Comparison of ENCODE assay signal across 8 cellular contexts in genomic region chr12:3752741-3753486, GRCh38. TPM values are rescaled to one million over a fixed set of nuclear protein-coding genes. Genes with fewer than 3 reads are reported as not detected.
A peak's percentile ranks its signal among the peaks of the same experiment; 100 is the strongest.
DNase-seq lines count a peak whose midpoint lies in the region; ATAC-seq and TF ChIP-seq lines count a peak whose summit lies in the region.

CRACR2A (minus strand) TSS chr12:3753109; CDS start chr12:3696999, 56,110 bp downstream.

- H3K4ac ChIP-seq in H9 (ENCODE audit: low read depth, low read length) (no peak within 1 kb of the TSS), mesendoderm (ENCODE audit: low read depth, low read length) (no peak within 1 kb of the TSS)

- H4K20me1 ChIP-seq in H9 (ENCODE audit: control insufficient read depth, insufficient read depth, insufficient read length) (no peaks in the 10 kb centered on the region), MM.1S (ENCODE audit: insufficient read depth, low read length) (no peaks in the 10 kb centered on the region)

- H4K8ac ChIP-seq in H9 (replicated peaks; ENCODE audit: insufficient read length, low read depth, low read length), result no peak within 1 kb of the TSS
- H4K8ac ChIP-seq in mesendoderm (ENCODE audit: low read depth, low read length), result no peak within 1 kb of the TSS

- peaks cover 6 to 13% of the 10 kb centered on the region in 2 experiments; a peak in 3 of 4 replicates for H3K4me1 Mint-ChIP-seq in H9

- H3K9me3 Mint-ChIP-seq in H9, result peaks cover 1 to 3% of the 10 kb centered on the region in 2 experiments; a peak in 2 of 5 replicates

- H3K27ac ChIP-seq in H9 (ENCODE audit: insufficient read length, low read depth, low read length) (no peak within 1 kb of the TSS), MM.1S (ENCODE audit: low read length) (peak within 1 kb of the TSS; percentile 63), mesendoderm (ENCODE audit: low read depth, low read length) (no peak within 1 kb of the TSS)

- H3K9me2 ChIP-seq in MM.1S (replicated peaks; ENCODE audit: insufficient read depth, low read length), result no peaks in the 10 kb centered on the region

- peaks cover 4% of the 10 kb centered on the region; the same call in 1 of the 2 replicates for H3F3A ChIP-seq in MM.1S (ENCODE audit: insufficient read depth, low read length)

- no peaks in the 10 kb centered on the region for H3K4me1 ChIP-seq in H9 (ENCODE audit: insufficient read depth, low read length)
- peaks cover 12% of the 10 kb centered on the region; the same call in 1 of the 2 replicates for H3K4me1 ChIP-seq in MM.1S (ENCODE audit: low read length)
- H3K4me1 ChIP-seq in mesendoderm (ENCODE audit: control insufficient read depth, low read depth, low read length), result no peaks in the 10 kb centered on the region

- peak within 1 kb of the TSS; percentile 55 to 72; a peak in 4 of 5 replicates for H3K4me3 Mint-ChIP-seq in H9

- H3K9me3 ChIP-seq in H9 (ENCODE audit: control insufficient read depth, low read depth, low read length) (no peaks in the 10 kb centered on the region), MM.1S (replicated peaks; ENCODE audit: insufficient read depth, low read length) (no peaks in the 10 kb centered on the region)

- H3K79me1 ChIP-seq in H9 (ENCODE audit: insufficient read depth, low read depth, low read length, poor library complexity, severe bottlenecking) (no peaks in the 10 kb centered on the region), mesendoderm (ENCODE audit: low read length) (no peaks in the 10 kb centered on the region)

- H3K27me3 Mint-ChIP-seq in H9 (ENCODE audit: low read depth), result peaks cover 46% of the 10 kb centered on the region

- DNase-seq in H9, result peak; percentile 90
- peak; percentile 86 for DNase-seq in MM.1S
- DNase-seq in dermis blood vessel endothelial cell, result peak; percentile 83
- DNase-seq in mesendoderm, result peak; percentile 89
- peak; percentile 70 to 74 for DNase-seq in stimulated activated CD8-positive, alpha-beta memory T cell treated with anti-CD3 and anti-CD28 coated beads, Interleukin-2, amount 100 ng/mL, for 1 hour (ENCODE audit: low read depth in 2 of 2)
- DNase-seq in HuH-7 (ENCODE audit: low spot score), result no peak

- H3K14ac ChIP-seq in H9 (ENCODE audit: insufficient read depth, low read length), result no peak within 1 kb of the TSS

- H3T11ph ChIP-seq in H9 (ENCODE audit: low read length), result no peak within 1 kb of the TSS

- H3K36me3 Mint-ChIP-seq in H9 (ENCODE audit: insufficient read depth in 1 of 3, low read depth in 3 of 3), result no peaks in the 10 kb centered on the region; a peak in 1 of 7 replicates

- H3K56ac ChIP-seq in H9 (ENCODE audit: insufficient read length, low read depth, low read length) (no peak within 1 kb of the TSS), mesendoderm (ENCODE audit: low read length) (peak within 1 kb of the TSS; percentile 80)

- no peak within 1 kb of the TSS for H2AK5ac ChIP-seq in H9 (ENCODE audit: insufficient read length, low read length)
- H2AK5ac ChIP-seq in mesendoderm (ENCODE audit: low read length), result no peak within 1 kb of the TSS

- H3K9ac ChIP-seq in H9 (ENCODE audit: extremely low read depth, insufficient read length, low read length) (no peak within 1 kb of the TSS), MM.1S (ENCODE audit: low read length) (peak within 1 kb of the TSS; percentile 71), mesendoderm (ENCODE audit: low read length) (peak within 1 kb of the TSS; percentile 50)

- no peak within 1 kb of the TSS for H2BK120ac ChIP-seq in H9 (ENCODE audit: low read depth, low read length, poor library complexity, severe bottlenecking)
- no peak within 1 kb of the TSS for H2BK120ac ChIP-seq in mesendoderm (ENCODE audit: low read depth, low read length)

- H4K5ac ChIP-seq in H9 (ENCODE audit: insufficient read length, low read depth, low read length), result no peak within 1 kb of the TSS
- no peak within 1 kb of the TSS for H4K5ac ChIP-seq in mesendoderm (ENCODE audit: low read length)

- peak; percentile 72 for TF ChIP-seq POLR2A in GM10847 (IDR thresholded peaks at IDR 0.05; ENCODE audit: extremely low read depth, insufficient read length)

- no peak within 1 kb of the TSS for H4K91ac ChIP-seq in H9 (ENCODE audit: insufficient read length, low read depth, low read length)

- H2BK20ac ChIP-seq in H9 (ENCODE audit: low read depth, low read length, poor library complexity, severe bottlenecking), result no peak within 1 kb of the TSS

- H2BK12ac ChIP-seq in H9 (ENCODE audit: insufficient read length, low read depth, low read length), result no peak within 1 kb of the TSS

- ATAC-seq in activated CD4-positive, CD25-positive, alpha-beta regulatory T cell treated with anti-CD3 and anti-CD28 coated beads, Interleukin-2, amount 50 U/mL, for 24 hours, result peak; percentile 88

- H2BK5ac ChIP-seq in H9 (ENCODE audit: insufficient read length, low read length) (no peak within 1 kb of the TSS), mesendoderm (ENCODE audit: low read length) (no peak within 1 kb of the TSS)

- WGBS in H9 (ENCODE audit: extremely low coverage, insufficient read length, low lambda C conversion rate), result no CpG with 5 or more reads among the region's 62 CpGs
- no CpG with 5 or more reads among the region's 62 CpGs for WGBS in mesendoderm (ENCODE audit: extremely low coverage, insufficient coverage, low lambda C conversion rate)

- H3K79me2 ChIP-seq in H9 (ENCODE audit: insufficient read depth, low read length) (no peaks in the 10 kb centered on the region), MM.1S (ENCODE audit: low read length) (peaks cover 38% of the 10 kb centered on the region), mesendoderm (ENCODE audit: control insufficient read depth, insufficient read depth, low read length) (no peaks in the 10 kb centered on the region)

- no peaks in the 10 kb centered on the region; the same call in 1 of the 2 replicates for H3K27me3 ChIP-seq in H9 (ENCODE audit: insufficient read depth, low read length)
- no peaks in the 10 kb centered on the region for H3K27me3 ChIP-seq in MM.1S (replicated peaks; ENCODE audit: insufficient read depth, low read length)
- H3K27me3 ChIP-seq in mesendoderm (ENCODE audit: insufficient read depth, low read length, poor library complexity), result no peaks in the 10 kb centered on the region

- TF ChIP-seq CTCF in H9 (conservative IDR thresholded peaks at IDR 0.05) (peak; percentile 86), MM.1S (IDR thresholded peaks at IDR 0.05; ENCODE audit: low read length) (peak; percentile 73)

- peak within 1 kb of the TSS; percentile 71 for H3K4me3 ChIP-seq in MM.1S (ENCODE audit: low read length)
- no peak within 1 kb of the TSS for H3K4me3 ChIP-seq in mesendoderm (ENCODE audit: low read length)

- peak within 1 kb of the TSS; percentile 24 for H3K4me2 ChIP-seq in H9 (ENCODE audit: insufficient read depth, insufficient read length, low read length)
- peak within 1 kb of the TSS; percentile 80 for H3K4me2 ChIP-seq in MM.1S (ENCODE audit: low read depth, low read length)
- peak within 1 kb of the TSS; percentile 38 for H3K4me2 ChIP-seq in mesendoderm (ENCODE audit: low read length)

- H3K27ac Mint-ChIP-seq in H9, result peak within 1 kb of the TSS in 1 of 3 experiments; percentile 56; a peak in 2 of 7 replicates

- H3K23ac ChIP-seq in H9 (ENCODE audit: insufficient read length, low read depth, low read length), result no peak within 1 kb of the TSS
- no peak within 1 kb of the TSS for H3K23ac ChIP-seq in mesendoderm (ENCODE audit: low read length)

- H3K36me3 ChIP-seq in MM.1S (replicated peaks; ENCODE audit: insufficient read depth, low read length) (no peaks in the 10 kb centered on the region), mesendoderm (ENCODE audit: control insufficient read depth, insufficient read depth, low read length) (no peaks in the 10 kb centered on the region)

- H2BK15ac ChIP-seq in H9 (ENCODE audit: low read depth, low read length) (no peak within 1 kb of the TSS), mesendoderm (replicated peaks; ENCODE audit: low read depth) (no peak within 1 kb of the TSS)

- H3K23me2 ChIP-seq in H9 (ENCODE audit: insufficient read length, low read depth, low read length, poor library complexity, severe bottlenecking), result peaks cover 2% of the 10 kb centered on the region

- H3K18ac ChIP-seq in H9 (ENCODE audit: insufficient read length, low read depth, low read length), result no peak within 1 kb of the TSS
- H3K18ac ChIP-seq in mesendoderm (ENCODE audit: low read length), result no peak within 1 kb of the TSS

- H2AFZ ChIP-seq in H9 (ENCODE audit: low read length), result no peak within 1 kb of the TSS
- peak within 1 kb of the TSS; percentile 97 for H2AFZ ChIP-seq in MM.1S (ENCODE audit: low read length)

RNA-seq across cellular contexts. Expression of gene CRACR2A, which starts in this region (rescaled TPM):
- total RNA-seq in H9 (2021) (2.0 and 2.1 TPM in 2 replicates), dermis blood vessel endothelial cell (8.8 and 22.1 TPM in 2 replicates)
- 3.1 TPM for polyA plus RNA-seq in mesendoderm (2013, experiment 1 of 2)
- polyA plus RNA-seq in mesendoderm (2013, experiment 2 of 2), result 3.1 TPM

Comparison
In these comparisons a context has a peak if more than half of its experiments do, and no peak if none do; other contexts are left out.
1. H3K4me2 ChIP-seq: peak in every context shown above with its lines; median percentile 80 in MM.1S; 38 in mesendoderm; 24 in H9.